ENCODE assay signal across 20 cellular contexts in the genomic region with DNA sequence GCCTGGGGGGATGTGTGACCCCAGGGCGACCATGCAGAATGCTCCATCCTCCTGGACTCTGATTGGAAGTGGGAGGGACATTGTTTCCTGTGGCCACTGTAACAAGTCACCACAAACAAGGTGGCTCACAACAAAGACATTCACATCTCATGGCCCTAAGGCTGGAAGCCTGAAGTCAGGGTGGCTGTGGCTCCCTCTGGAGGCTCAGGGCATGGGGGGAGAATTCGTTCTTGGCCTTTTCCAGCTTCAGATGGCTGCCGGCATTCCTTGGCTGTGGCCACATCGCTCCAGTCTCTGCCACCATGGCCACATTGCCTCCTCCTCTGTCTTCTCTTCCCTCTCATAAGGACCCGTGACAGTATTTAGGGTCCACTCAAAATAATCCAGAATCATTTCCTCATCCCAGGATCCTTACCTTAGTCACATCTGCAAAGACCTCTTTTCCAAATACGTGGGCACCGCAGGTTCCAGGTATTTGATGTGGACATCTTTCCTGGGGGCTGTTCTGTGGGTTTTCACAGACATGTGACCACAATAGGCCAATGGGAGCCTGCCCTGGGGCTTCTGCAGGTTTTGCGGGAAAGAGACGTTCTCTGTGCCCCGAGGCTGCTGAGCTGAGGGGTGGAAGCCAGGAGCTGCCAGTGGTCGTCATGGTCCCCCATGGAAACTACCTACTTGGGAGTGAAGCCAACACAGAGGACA.
A peak's percentile ranks its signal among the peaks of the same experiment; 100 is the strongest.
DNase-seq lines count a peak whose midpoint lies in the region; ATAC-seq and TF ChIP-seq lines count a peak whose summit lies in the region.
"Had no signal": no experiment of that assay in that cellular context is flagged by ENCODE, and none has a peak within 500 bp of the region (broad histone marks: within the 10 kb centered on the region; RNA-seq: fewer than 3 reads in every experiment).

No MANE protein-coding gene starts in this region.

- TF ChIP-seq CTCF in chondrocyte (IDR thresholded peaks at IDR 0.05): peak; percentile 21

- DNase-seq in 8988T: peak; percentile 58
- peak; percentile 20 for DNase-seq in ELR (ENCODE audit: low read depth)
- peak; percentile 32 for DNase-seq in M059J (ENCODE audit: low read depth)
- no peak for DNase-seq in chondrocyte (ENCODE audit: low spot score)
- DNase-seq in NOMO-1 (lab: John Stamatoyannopoulos, UW; ENCODE audit: unreplicated experiment in 2 of 2): no peak
- DNase-seq: activated CD4-positive, alpha-beta T cell treated with anti-CD3 and anti-CD28 coated beads, Interleukin-2, amount 10 ng/mL, durations not matched to agents 24 days and 14 days; activated CD8-positive, alpha-beta memory T cell treated with anti-CD3 and anti-CD28 coated beads, Interleukin-2, amount 50 U/mL, for 4 hours; activated gamma-delta T cell; cerebellar nuclear complex; GDM1; Kasumi-1; NCI-H1092 treated with DMSO at 0.1 percent for 48 hours; NCI-H2081; NCI-H524; ovary; stimulated activated naive CD8-positive, alpha-beta T cell treated with anti-CD3 and anti-CD28 coated beads, Interleukin-15, amount 100 ng/mL, for 72 hours had no signal

- no peak overlapping the region for H3K27ac Mint-ChIP-seq in chondrocyte (ENCODE audit: unreplicated experiment)
- H3K27ac Mint-ChIP-seq: activated CD4-positive, alpha-beta T cell treated with anti-CD3 and anti-CD28 coated beads, Interleukin-2, amount 10 ng/mL, durations not matched to agents 24 days and 14 days had no signal

- H3K36me3 Mint-ChIP-seq in chondrocyte (ENCODE audit: low read depth): no peaks in the 10 kb centered on the region

- ATAC-seq in GM21786 (IDR thresholded peaks at IDR 0.05; ENCODE audit: unreplicated experiment) (no peak), HG02885 (IDR thresholded peaks at IDR 0.05; ENCODE audit: poor library complexity, unreplicated experiment) (no peak), HG02759 (IDR thresholded peaks at IDR 0.05; ENCODE audit: unreplicated experiment) (no peak)
- ATAC-seq: SK-N-SH treated with all-trans-retinoic acid at 6 μM for 48 hours; stimulated activated naive CD8-positive, alpha-beta T cell treated with anti-CD3 and anti-CD28 coated beads, Interleukin-15, amount 100 ng/mL, for 72 hours had no signal

- peaks cover 40% of the 10 kb centered on the region for H3K27me3 Mint-ChIP-seq in chondrocyte (ENCODE audit: low read depth)

- H3K4me1 Mint-ChIP-seq in chondrocyte (ENCODE audit: low read depth): no peaks in the 10 kb centered on the region
- H3K4me1 Mint-ChIP-seq: activated CD4-positive, alpha-beta T cell treated with anti-CD3 and anti-CD28 coated beads, Interleukin-2, amount 10 ng/mL, durations not matched to agents 24 days and 14 days; stimulated activated naive CD8-positive, alpha-beta T cell treated with anti-CD3 and anti-CD28 coated beads, Interleukin-15, amount 100 ng/mL, for 72 hours had no signal

- no peaks in the 10 kb centered on the region for H3K9me3 Mint-ChIP-seq in chondrocyte (ENCODE audit: low read depth)
- H3K9me3 Mint-ChIP-seq: activated CD4-positive, alpha-beta T cell treated with anti-CD3 and anti-CD28 coated beads, Interleukin-2, amount 10 ng/mL, durations not matched to agents 24 days and 14 days; stimulated activated naive CD8-positive, alpha-beta T cell treated with anti-CD3 and anti-CD28 coated beads, Interleukin-15, amount 100 ng/mL, for 72 hours had no signal

- no peak overlapping the region for H3K4me3 Mint-ChIP-seq in chondrocyte (ENCODE audit: unreplicated experiment)
- H3K4me3 Mint-ChIP-seq: activated CD4-positive, alpha-beta T cell treated with anti-CD3 and anti-CD28 coated beads, Interleukin-2, amount 10 ng/mL, durations not matched to agents 24 days and 14 days; stimulated activated naive CD8-positive, alpha-beta T cell treated with anti-CD3 and anti-CD28 coated beads, Interleukin-15, amount 100 ng/mL, for 72 hours had no signal

Comparison
In these comparisons a context has a peak if more than half of its experiments do, and no peak if none do; other contexts are left out.
1. DNase-seq: peak in 8988T (single experiment), ELR (single experiment) and M059J (single experiment); none in chondrocyte (single experiment) and NOMO-1 (0 of 2).